ENCODE assay signal across 10 cellular contexts in genomic region chr22:37300551-37301017, GRCh38. TPM values are rescaled to one million over a fixed set of nuclear protein-coding genes. Genes with fewer than 3 reads are reported as not detected.
DNase-seq lines count a peak whose midpoint lies in the region; ATAC-seq and TF ChIP-seq lines count a peak whose summit lies in the region.
"Had no signal": no experiment of that assay in that cellular context is flagged by ENCODE, and none has a peak within 500 bp of the region (broad histone marks: within the 10 kb centered on the region; RNA-seq: fewer than 3 reads in every experiment).

No MANE protein-coding gene starts in this region.

- H2BK120ac ChIP-seq in mesenchymal stem cell (ENCODE audit: low read depth, low read length): peak overlapping the region; percentile 57

- peaks cover 23% of the 10 kb centered on the region for H3K4me1 ChIP-seq in mesenchymal stem cell (ENCODE audit: control insufficient read depth, insufficient read depth, low read depth, low read length)

- no peak overlapping the region for H3K9ac ChIP-seq in mesenchymal stem cell (ENCODE audit: low read length)

- peak; percentile 85 for DNase-seq in CD1c-positive myeloid dendritic cell (ENCODE audit: extremely low spot score)
- DNase-seq in NB4 (ENCODE audit: low read depth): peak; percentile 87
- DNase-seq in activated T-helper 1 cell treated with Interleukin-2 at 50 U/mL for 16 hours (ENCODE audit: low read depth): peak; percentile 43
- DNase-seq in mesenchymal stem cell: no peak
- DNase-seq in NK-92 (lab: John Stamatoyannopoulos, UW; ENCODE audit: unreplicated experiment): no peak
- no peak for DNase-seq in NCI-H446 (lab: John Stamatoyannopoulos, UW)
- no peak for DNase-seq in DMS53 (lab: John Stamatoyannopoulos, UW)
- DNase-seq: esophagus squamous epithelium had no signal

- H2BK15ac ChIP-seq in mesenchymal stem cell (ENCODE audit: low read depth, poor library complexity, severe bottlenecking): peak overlapping the region; percentile 31

- no peaks in the 10 kb centered on the region for H3K36me3 ChIP-seq in mesenchymal stem cell (ENCODE audit: control insufficient read depth in 1 of 2, insufficient read depth in 2 of 2, low read depth in 1 of 2, low read length in 2 of 2)
- H3K36me3 ChIP-seq: esophagus squamous epithelium had no signal

- H3K4ac ChIP-seq in mesenchymal stem cell (ENCODE audit: low read depth in 1 of 2, low read length in 2 of 2): peak overlapping the region in 1 of 2 experiments; percentile 66

- peak overlapping the region; percentile 24 for H4K8ac ChIP-seq in mesenchymal stem cell (ENCODE audit: low read length)

- peak overlapping the region in 1 of 2 experiments; percentile 68 for H3K14ac ChIP-seq in mesenchymal stem cell (ENCODE audit: low read length in 2 of 2)

- no peak for TF ChIP-seq POLR2A in NB4 (IDR thresholded peaks at IDR 0.05; ENCODE audit: extremely low read depth, insufficient read length)

- H2BK12ac ChIP-seq in mesenchymal stem cell (ENCODE audit: low read length in 2 of 2): peak overlapping the region; percentile 70 to 96

- no peak overlapping the region for H3K4me2 ChIP-seq in mesenchymal stem cell (ENCODE audit: low read length, poor library complexity, severe bottlenecking)

- H3K4me3 ChIP-seq in NB4 (ENCODE audit: low read depth, low read length): peak overlapping the region; percentile 3
- H3K4me3 ChIP-seq in mesenchymal stem cell (ENCODE audit: insufficient read depth in 1 of 2, low read depth in 1 of 2, low read length in 2 of 2): no peak overlapping the region
- H3K4me3 ChIP-seq: esophagus squamous epithelium had no signal

- no peak overlapping the region for H2BK5ac ChIP-seq in mesenchymal stem cell (ENCODE audit: low read depth, low read length, poor library complexity, severe bottlenecking)

- H3K79me1 ChIP-seq in mesenchymal stem cell (replicated peaks; ENCODE audit: low read length, poor library complexity, severe bottlenecking): no peaks in the 10 kb centered on the region

- TF ChIP-seq CTCF in NB4 (IDR thresholded peaks at IDR 0.05; ENCODE audit: low read depth, low read length): no peak

- no peaks in the 10 kb centered on the region for H3K9me3 ChIP-seq in mesenchymal stem cell (ENCODE audit: control insufficient read depth, low read length)
- H3K9me3 ChIP-seq: esophagus squamous epithelium had no signal

- no peak for ATAC-seq in HG02885 (IDR thresholded peaks at IDR 0.05; ENCODE audit: poor library complexity, unreplicated experiment)

- H3K27ac ChIP-seq in mesenchymal stem cell (ENCODE audit: low read length, poor library complexity, severe bottlenecking): no peak overlapping the region
- H3K27ac ChIP-seq: C4-2B had no signal

- no peak overlapping the region for H3K23ac ChIP-seq in mesenchymal stem cell (ENCODE audit: low read length in 2 of 2)

- H3K18ac ChIP-seq in mesenchymal stem cell (ENCODE audit: low read depth in 1 of 2, low read length in 2 of 2): peak overlapping the region; percentile 14 to 61

- H3K27me3 ChIP-seq in mesenchymal stem cell (ENCODE audit: control insufficient read depth in 1 of 2, insufficient read depth in 1 of 2, low read length in 2 of 2): no peaks in the 10 kb centered on the region

- H2AK5ac ChIP-seq in mesenchymal stem cell (ENCODE audit: low read length, severe bottlenecking): no peak overlapping the region

- 93% methylated on average over 19 of the region's 19 CpGs for whole genome bisulfite sequencing in mesenchymal stem cell

- H2AFZ ChIP-seq in mesenchymal stem cell (ENCODE audit: low read depth, low read length): no peak overlapping the region

- H4K91ac ChIP-seq in mesenchymal stem cell (ENCODE audit: low read length): peak overlapping the region; percentile 83

RNA-seq across cellular contexts. Expression of gene CYTH4, which starts 18.3 kb away (rescaled TPM):
- polyA plus RNA-seq in mesenchymal stem cell (2013, experiment 1 of 2): 0.65 TPM
- polyA plus RNA-seq in mesenchymal stem cell (2013, experiment 2 of 2): 0.41 TPM

RNA-seq across cellular contexts. Expression of gene RAC2, which starts 56.5 kb away (rescaled TPM):
- 121 TPM for polyA plus RNA-seq in mesenchymal stem cell (2013, experiment 1 of 2)
- polyA plus RNA-seq in mesenchymal stem cell (2013, experiment 2 of 2): 117 TPM

Comparison
In these comparisons a context has a peak if more than half of its experiments do, and no peak if none do; other contexts are left out.
1. DNase-seq: peak in CD1c-positive myeloid dendritic cell (single experiment), NB4 (single experiment) and activated T-helper 1 cell treated with Interleukin-2 at 50 U/mL for 16 hours (single experiment); none in mesenchymal stem cell (single experiment), NK-92 (single experiment), NCI-H446 (0 of 2) and DMS53 (single experiment).